1 cellular context compared by ENCODE assay signal in genomic region chr17:75978938-75979704, GRCh38.
TF ChIP-seq lines count a peak whose summit lies in the region.

Gene ACOX1 (minus strand): TSS chr17:75979166. CDS start chr17:75979073, 93 bp downstream.
Gene TEN1 (plus strand): TSS chr17:75979240. CDS start chr17:75986193, 6,953 bp downstream.

TF ChIP-seq in HepG2, 621 proteins besides CTCF, POLR2A, EP300 and RAD21 (continued from another document and continues in another):
- TF ChIP-seq ZNF407 (CRISPR knock-in tag; IDR thresholded peaks at IDR 0.05; ENCODE audit: not compliant biosample characterization) (peak; percentile 16), KLF11 (CRISPR knock-in tag; IDR thresholded peaks at IDR 0.05) (peak; percentile 82; the same call in 1 of the 2 replicates), SNAPC5 (CRISPR knock-in tag; IDR thresholded peaks at IDR 0.05; ENCODE audit: borderline replicate concordance) (peak; percentile 72), ZBTB1 (CRISPR knock-in tag; IDR thresholded peaks at IDR 0.05; ENCODE audit: borderline replicate concordance) (no peak), RBM39 (IDR thresholded peaks at IDR 0.05; ENCODE audit: low read depth, low read length, poor library complexity, severe bottlenecking) (peak; percentile 87), ZNF260 (CRISPR knock-in tag; IDR thresholded peaks at IDR 0.05; ENCODE audit: borderline replicate concordance, low read depth) (no peak), ZNF496 (CRISPR knock-in tag; IDR thresholded peaks at IDR 0.05; ENCODE audit: insufficient replicate concordance) (no peak), MXD1 (CRISPR knock-in tag; IDR thresholded peaks at IDR 0.05) (peak; percentile 88), SMARCC2 (IDR thresholded peaks at IDR 0.05) (no peak), ZNF10 (CRISPR knock-in tag; IDR thresholded peaks at IDR 0.05; ENCODE audit: borderline replicate concordance, low read depth) (no peak), ZBTB38 (CRISPR knock-in tag; IDR thresholded peaks at IDR 0.05) (no peak; the same call in 1 of the 2 replicates), AFF4 (CRISPR knock-in tag; IDR thresholded peaks at IDR 0.05) (peak; percentile 92), ZEB1 (IDR thresholded peaks at IDR 0.05; ENCODE audit: insufficient replicate concordance, low read depth) (peak; percentile 11), UBTF (CRISPR knock-in tag; IDR thresholded peaks at IDR 0.05) (peak; percentile 88; the same call in 1 of the 2 replicates), ZNF800 (CRISPR knock-in tag; IDR thresholded peaks at IDR 0.05) (peak; percentile 27; the same call in 1 of the 2 replicates), ZNF431 (CRISPR knock-in tag; IDR thresholded peaks at IDR 0.05; ENCODE audit: borderline replicate concordance, low read depth) (no peak), MLLT10 (CRISPR knock-in tag; IDR thresholded peaks at IDR 0.05) (no peak), EED (CRISPR knock-in tag; IDR thresholded peaks at IDR 0.05) (peak; percentile 71), FOSL2 (CRISPR knock-in tag; IDR thresholded peaks at IDR 0.05) (peak; percentile 48; the same call in 1 of the 2 replicates), ZNF138 (CRISPR knock-in tag; IDR thresholded peaks at IDR 0.05; ENCODE audit: low read depth) (peak; percentile 57; the same call in 1 of the 2 replicates), ZNF350 (CRISPR knock-in tag; IDR thresholded peaks at IDR 0.05; ENCODE audit: borderline replicate concordance, low read depth) (peak; percentile 91; the same call in 1 of the 2 replicates), RXRB (CRISPR knock-in tag; IDR thresholded peaks at IDR 0.05; ENCODE audit: borderline replicate concordance) (peak; percentile 79), HNRNPUL1 (IDR thresholded peaks at IDR 0.05; ENCODE audit: low read depth, low read length) (no peak), SRSF4 (IDR thresholded peaks at IDR 0.05; ENCODE audit: low read depth, low read length, poor library complexity, severe bottlenecking) (no peak), ZNF367 (CRISPR knock-in tag; IDR thresholded peaks at IDR 0.05; ENCODE audit: borderline replicate concordance) (no peak), WIZ (CRISPR knock-in tag; IDR thresholded peaks at IDR 0.05) (0 out of 2 replicates have a peak, but pooled peaks have one; percentile 28), ZNF331 (CRISPR knock-in tag; IDR thresholded peaks at IDR 0.05) (peak; percentile 64; the same call in 1 of the 2 replicates), SIX1 (CRISPR knock-in tag; IDR thresholded peaks at IDR 0.05; ENCODE audit: borderline replicate concordance) (peak; percentile 66), RXRA (CRISPR knock-in tag; IDR thresholded peaks at IDR 0.05) (peak; percentile 89), RFX5 (IDR thresholded peaks at IDR 0.05; ENCODE audit: low read depth, low read length) (peak; percentile 78), ZNF792 (CRISPR knock-in tag; IDR thresholded peaks at IDR 0.05) (peak; percentile 45; the same call in 1 of the 2 replicates), PCBP2 (optimal IDR thresholded peaks at IDR 0.05; ENCODE audit: low read depth, low read length, poor library complexity, severe bottlenecking) (no peak), GFI1 (CRISPR knock-in tag; IDR thresholded peaks at IDR 0.05; ENCODE audit: borderline replicate concordance) (peak; percentile 76; the same call in 1 of the 2 replicates), ZBTB3 (CRISPR knock-in tag; IDR thresholded peaks at IDR 0.05; ENCODE audit: borderline replicate concordance, low read depth) (no peak; the same call in none of the 2 replicates), FOXJ3 (CRISPR knock-in tag; IDR thresholded peaks at IDR 0.05; ENCODE audit: borderline replicate concordance) (no peak; the same call in 1 of the 2 replicates), MYPOP (CRISPR knock-in tag; IDR thresholded peaks at IDR 0.05) (peak; percentile 66), ZNF530 (CRISPR knock-in tag; IDR thresholded peaks at IDR 0.05; ENCODE audit: low read depth) (no peak), MEIS2 (CRISPR knock-in tag; IDR thresholded peaks at IDR 0.05) (peak; percentile 89), ZNF713 (CRISPR knock-in tag; IDR thresholded peaks at IDR 0.05) (no peak), ZNF614 (CRISPR knock-in tag; IDR thresholded peaks at IDR 0.05; ENCODE audit: borderline replicate concordance) (peak; percentile 92), TARDBP (CRISPR knock-in tag; IDR thresholded peaks at IDR 0.05) (peak; percentile 56), ZFY (CRISPR knock-in tag; IDR thresholded peaks at IDR 0.05) (peak; percentile 89), ZNF234 (CRISPR knock-in tag; conservative IDR thresholded peaks at IDR 0.05) (no peak; the same call in 1 of the 2 replicates), XRCC5 (optimal IDR thresholded peaks at IDR 0.05; ENCODE audit: low read length) (peak; percentile 23)
